18 cellular contexts compared by ENCODE assay signal in the genomic region with DNA sequence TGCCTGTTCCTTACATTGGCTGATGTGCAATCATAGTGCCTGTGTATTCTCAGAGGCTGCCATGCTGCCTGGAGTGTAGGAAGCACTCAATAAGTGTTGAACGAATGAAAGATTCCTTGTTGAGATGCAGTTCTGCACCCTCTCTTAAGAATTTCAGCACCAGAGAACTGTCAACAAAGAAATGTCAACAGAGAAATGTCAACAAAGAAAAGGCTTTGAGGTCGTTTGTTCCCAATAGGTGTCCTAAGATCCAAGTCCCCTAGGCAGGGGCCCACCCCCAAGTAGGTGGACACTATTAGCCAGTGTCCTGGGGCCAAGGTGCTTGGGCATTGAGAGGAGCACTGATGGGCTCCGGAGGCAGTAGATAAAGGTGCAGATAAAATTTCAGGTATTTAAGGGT. TPM values are rescaled to one million over a fixed set of nuclear protein-coding genes. Genes with fewer than 3 reads are reported as not detected.
DNase-seq lines count a peak whose midpoint lies in the region; ATAC-seq and TF ChIP-seq lines count a peak whose summit lies in the region.
"Had no signal": no experiment of that assay in that cellular context is flagged by ENCODE, and none has a peak within 500 bp of the region (broad histone marks: within the 10 kb centered on the region; RNA-seq: fewer than 3 reads in every experiment).

No MANE protein-coding gene starts in this region.

- WGBS in transverse colon (ENCODE audit: low coverage in 1 of 2), 2 donors, result 41 to 44% methylated on average over 1 to 3 of the region's 3 CpGs

- no peak for TF ChIP-seq POLR2A in transverse colon (IDR thresholded peaks at IDR 0.05)

- H3K4me1 ChIP-seq in left lung (no peaks in the 10 kb centered on the region), transverse colon (no peaks in the 10 kb centered on the region)

- no peaks in the 10 kb centered on the region for H3K9me3 ChIP-seq in left lung
- H3K9me3 ChIP-seq in transverse colon, result no peaks in the 10 kb centered on the region

- H3K4me3 ChIP-seq in left lung (no peak overlapping the region), transverse colon (no peak overlapping the region)
- H3K4me3 ChIP-seq: GM23338, K562 had no signal

- TF ChIP-seq EP300 in transverse colon (IDR thresholded peaks at IDR 0.05; ENCODE audit: low read depth), result no peak

- H3K27ac ChIP-seq in left lung, result no peak overlapping the region
- H3K27ac ChIP-seq in transverse colon, result no peak overlapping the region

- peaks cover 0 to 4% of the 10 kb centered on the region in 2 donors for H3K36me3 ChIP-seq in left lung
- no peaks in the 10 kb centered on the region for H3K36me3 ChIP-seq in transverse colon

- intact Hi-C loops in left lung (cut with DNase I) (no loop called here), transverse colon (cut with DNase I; ENCODE audit: low total_unique reads) (no loop called here)

- ATAC-seq in left lung (peak; percentile 64), HG03378 (IDR thresholded peaks at IDR 0.05; ENCODE audit: unreplicated experiment) (no peak), HG03571 (IDR thresholded peaks at IDR 0.05; ENCODE audit: unreplicated experiment) (no peak)
- ATAC-seq: GM23338, K562 had no signal

- DNase-seq in NCI-H1417 (lab: John Stamatoyannopoulos, UW) (peak; percentile 43 to 64 (median 47)), NCI-H1417 treated with DMSO at 0.1 percent for 48 hours (lab: John Stamatoyannopoulos, UW) (no peak), COLO668 (lab: John Stamatoyannopoulos, UW; ENCODE audit: unreplicated experiment) (peak; percentile 41), NCI-H345 (lab: John Stamatoyannopoulos, UW) (peak; percentile 66), left lung (no peak), transverse colon (no peak)
- DNase-seq: CD4-positive, CD25-positive, alpha-beta regulatory T cell; MV-4-11; NCI-H1694; NCI-H2081 treated with DMSO at 0.1 percent for 48 hours; OCI-M1; RPMI8226 had no signal

- TF ChIP-seq CTCF in left lung (IDR thresholded peaks at IDR 0.05), result no peak
- no peak for TF ChIP-seq CTCF in transverse colon (IDR thresholded peaks at IDR 0.05)

- in situ Hi-C loops in transverse colon (cut with MboI; ENCODE audit: low pct_ligation_motif_present in 1 of 4, low pct_unique_long_range_greater_than_20kb in 1 of 4, low sequenced_read_pairs in 3 of 4), result no loop called here

- H3K27me3 ChIP-seq in left lung, result peaks cover 0 to 21% of the 10 kb centered on the region in 2 donors
- H3K27me3 ChIP-seq in transverse colon, result no peaks in the 10 kb centered on the region

RNA-seq across cellular contexts. Expression of a gene that starts 12.6 kb away (rescaled TPM):
- 10 to 100 TPM in 1 of 2 donors, 1 to 10 TPM in 1; 8.2 to 10.2 TPM for total RNA-seq in left lung
- 1 to 10 TPM; 1.4 to 3.5 (median 3.0) TPM for total RNA-seq in transverse colon
- total RNA-seq: B cell; K562; T-helper 1 cell treated with Interleukin-12 subunit alpha and Interleukin-12 subunit beta and Interleukin-4 antibody, amounts not matched to agents 30 ng/mL and 1 ng/mL, for 36 hours had no signal

Comparison
In these comparisons a context has a peak if more than half of its experiments do, and no peak if none do; other contexts are left out.
1. DNase-seq: peak in NCI-H1417 (3 of 3), COLO668 (single experiment) and NCI-H345 (single experiment); none in NCI-H1417 treated with DMSO at 0.1 percent for 48 hours (single experiment), left lung (0 of 2) and transverse colon (single experiment).